ENCODE assay signal across 12 cellular contexts in the genomic region with DNA sequence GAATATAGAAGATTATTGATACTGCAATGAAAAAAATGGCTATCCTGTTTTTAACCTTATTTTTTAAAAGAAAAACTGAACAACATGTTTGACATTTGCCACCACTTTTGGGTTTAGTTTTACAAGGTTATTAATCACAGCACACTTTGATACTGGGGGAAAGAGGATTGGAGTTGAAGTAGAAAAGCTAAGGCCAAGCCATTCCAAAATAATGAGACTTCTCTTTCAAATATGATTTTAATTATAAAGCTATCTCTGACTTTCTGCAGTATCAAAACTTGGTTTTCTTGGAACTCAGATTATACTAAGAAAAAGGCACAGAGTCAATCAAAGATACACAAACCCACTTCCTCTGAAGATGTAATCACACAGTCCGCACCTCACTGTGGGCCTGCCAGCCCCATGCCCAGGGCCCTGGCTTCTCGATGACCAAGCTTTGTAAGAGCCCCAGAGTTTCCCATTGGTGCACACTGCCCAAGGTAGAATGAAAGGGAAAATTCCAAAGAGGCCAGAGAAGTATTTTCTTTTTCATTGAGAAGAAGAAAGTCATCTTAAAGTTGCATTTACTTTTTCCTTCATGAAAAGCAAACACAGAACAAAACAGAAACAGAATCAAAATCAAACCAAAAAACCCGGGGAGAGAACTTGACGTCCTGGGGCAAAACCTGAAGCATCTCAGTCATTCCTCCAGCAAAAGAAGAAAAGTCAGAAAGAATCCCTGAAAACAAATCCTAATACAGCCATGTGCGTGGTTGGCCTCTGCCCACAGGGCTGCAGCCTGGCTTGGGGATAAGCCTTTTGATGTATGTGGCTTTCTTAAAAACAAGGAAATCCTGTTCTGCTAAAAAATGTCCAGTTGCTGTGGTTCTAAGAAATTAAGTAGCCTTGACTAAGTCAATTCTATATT.
DNase-seq lines count a peak whose midpoint lies in the region; ATAC-seq, FAIRE-seq and TF ChIP-seq lines count a peak whose summit lies in the region.
"Had no signal": no experiment of that assay in that cellular context is flagged by ENCODE, and none has a peak within 500 bp of the region (broad histone marks: within the 10 kb centered on the region; RNA-seq: fewer than 3 reads in every experiment).

No MANE protein-coding gene starts in this region.

- no peak for TF ChIP-seq RAD21 in GM12878 (IDR thresholded peaks at IDR 0.05; ENCODE audit: insufficient read depth, low read depth, low read length)

- peaks cover 0 to 3% (median 0%) of the 10 kb centered on the region in 7 donors for H3K9me3 Mint-ChIP-seq in CD4-positive, CD25-positive, alpha-beta regulatory T cell
- peaks cover 14% of the 10 kb centered on the region for H3K9me3 Mint-ChIP-seq in T-helper 1 cell treated with Interleukin-12 subunit alpha and Interleukin-12 subunit beta and Interleukin-4 antibody, amounts not matched to agents 30 μg/mL and 1 μg/mL, for 36 hours
- peaks cover 7% of the 10 kb centered on the region for H3K9me3 Mint-ChIP-seq in osteocyte (ENCODE audit: unreplicated experiment)

- RAD21 ChIA-PET in GM12878 (lab: Charles Lee; ENCODE audit: unreplicated experiment), result no interaction called here

- H3K27me3 Mint-ChIP-seq in CD4-positive, CD25-positive, alpha-beta regulatory T cell, result no peaks in the 10 kb centered on the region
- no peaks in the 10 kb centered on the region for H3K27me3 Mint-ChIP-seq in T-helper 1 cell treated with Interleukin-12 subunit alpha and Interleukin-12 subunit beta and Interleukin-4 antibody, amounts not matched to agents 30 μg/mL and 1 μg/mL, for 36 hours (ENCODE audit: low read depth)
- no peaks in the 10 kb centered on the region for H3K27me3 Mint-ChIP-seq in osteocyte (ENCODE audit: unreplicated experiment)
- H3K27me3 Mint-ChIP-seq: stimulated activated memory B cell treated with anti-CD40 and anti-IgM and Interleukin-4, amounts not matched to agents 10 μg/mL and 1 μg/mL and 100 μg/mL, for 72 hours had no signal

- TF ChIP-seq CTCF in GM12878 (IDR thresholded peaks at IDR 0.05 in 2 of 3, conservative IDR thresholded peaks at IDR 0.05 in 1 of 3; ENCODE audit: control insufficient read depth in 2 of 3, extremely low read depth in 1 of 3, insufficient read depth in 1 of 3, low read depth in 3 of 3, low read length in 3 of 3) (no peak), osteocyte (IDR thresholded peaks at IDR 0.05) (no peak)

- CTCF ChIA-PET in GM12878 (lab: Yijun Ruan, JAX), result interaction anchor here (1.2 kb wide), 1 partner anchor 8 kb away, joined by 4 read pairs; no protein-coding TSS in a partner anchor

- H3K4me2 ChIP-seq in GM12878 (ENCODE audit: control insufficient read depth, insufficient read depth), result no peak overlapping the region

- POLR2A ChIA-PET in GM12878 (lab: Charles Lee), result no interaction called here

- no peaks in the 10 kb centered on the region for H3K27me3 ChIP-seq in CD4-positive, CD25-positive, alpha-beta regulatory T cell (ENCODE audit: control insufficient read depth, insufficient read depth, low read length)
- H3K27me3 ChIP-seq in GM12878 (replicated peaks in 1 of 2; ENCODE audit: control insufficient read depth in 2 of 2, insufficient read depth in 2 of 2, low read length in 1 of 2), result no peaks in the 10 kb centered on the region
- H3K27me3 ChIP-seq: right atrium auricular region had no signal

- no peaks in the 10 kb centered on the region for H3K36me3 ChIP-seq in CD4-positive, CD25-positive, alpha-beta regulatory T cell (ENCODE audit: control insufficient read depth, insufficient read depth, low read length)
- H3K36me3 ChIP-seq in GM12878 (ENCODE audit: control insufficient read depth in 2 of 2, insufficient read depth in 2 of 2, low read length in 1 of 2), result no peaks in the 10 kb centered on the region
- H3K36me3 ChIP-seq: right atrium auricular region had no signal

- peak overlapping the region; percentile 93 to 95 (median 93) for H3K27ac Mint-ChIP-seq in CD4-positive, CD25-positive, alpha-beta regulatory T cell
- peak overlapping the region; percentile 99 for H3K27ac Mint-ChIP-seq in T-helper 1 cell treated with Interleukin-12 subunit alpha and Interleukin-12 subunit beta and Interleukin-4 antibody, amounts not matched to agents 30 μg/mL and 1 μg/mL, for 36 hours
- H3K27ac Mint-ChIP-seq in osteocyte (ENCODE audit: unreplicated experiment), result peak overlapping the region; percentile 57
- H3K27ac Mint-ChIP-seq: stimulated activated memory B cell treated with anti-CD40 and anti-IgM and Interleukin-4, amounts not matched to agents 10 μg/mL and 1 μg/mL and 100 μg/mL, for 72 hours had no signal

- H3K4me1 ChIP-seq in CD4-positive, CD25-positive, alpha-beta regulatory T cell (ENCODE audit: control insufficient read depth, insufficient read depth, low read length, poor library complexity, severe bottlenecking), result peaks cover 64% of the 10 kb centered on the region
- no peaks in the 10 kb centered on the region for H3K4me1 ChIP-seq in GM12878 (ENCODE audit: control insufficient read depth, insufficient read depth, low read length)
- H3K4me1 ChIP-seq: right atrium auricular region had no signal

- H3K36me3 Mint-ChIP-seq in CD4-positive, CD25-positive, alpha-beta regulatory T cell, result no peaks in the 10 kb centered on the region
- peaks cover 14% of the 10 kb centered on the region for H3K36me3 Mint-ChIP-seq in T-helper 1 cell treated with Interleukin-12 subunit alpha and Interleukin-12 subunit beta and Interleukin-4 antibody, amounts not matched to agents 30 μg/mL and 1 μg/mL, for 36 hours (ENCODE audit: low read depth)
- H3K36me3 Mint-ChIP-seq in osteocyte (ENCODE audit: unreplicated experiment), result no peaks in the 10 kb centered on the region

- SMC1A ChIA-PET in GM12878 (lab: Charles Lee; ENCODE audit: uncharacterized antibody, unreplicated experiment), result interaction anchor here (1.6 to 2.6 kb wide), 2 partner anchors 10 to 107 kb away, joined by 4 to 12 read pairs; no protein-coding TSS in a partner anchor

- no peak for TF ChIP-seq EP300 in GM12878 (IDR thresholded peaks at IDR 0.05; ENCODE audit: borderline replicate concordance in 1 of 2, control insufficient read depth in 1 of 2, low read depth in 2 of 2, low read length in 2 of 2)

- no peak overlapping the region for H3K9ac ChIP-seq in GM12878 (ENCODE audit: control insufficient read depth, insufficient read depth, low read length)

- H3K9me3 ChIP-seq in CD4-positive, CD25-positive, alpha-beta regulatory T cell (ENCODE audit: control insufficient read depth in 2 of 2, low read length in 2 of 2), result no peaks in the 10 kb centered on the region
- H3K9me3 ChIP-seq in GM12878 (replicated peaks; ENCODE audit: control insufficient read depth, insufficient read depth, low read length), result peaks cover 3% of the 10 kb centered on the region; the same call in 1 of the 3 replicates
- H3K9me3 ChIP-seq: right atrium auricular region had no signal

- H3K79me2 ChIP-seq in GM12878 (ENCODE audit: control insufficient read depth, insufficient read depth, low read length), result no peaks in the 10 kb centered on the region

- peak overlapping the region; percentile 67 for H3K4me3 ChIP-seq in CD4-positive, CD25-positive, alpha-beta regulatory T cell (ENCODE audit: low read depth, low read length)
- no peak overlapping the region for H3K4me3 ChIP-seq in GM12878
- H3K4me3 ChIP-seq: right atrium auricular region had no signal

- H3K4me1 Mint-ChIP-seq in CD4-positive, CD25-positive, alpha-beta regulatory T cell, result peaks cover 30 to 63% (median 41%) of the 10 kb centered on the region in 4 donors
- H3K4me1 Mint-ChIP-seq in T-helper 1 cell treated with Interleukin-12 subunit alpha and Interleukin-12 subunit beta and Interleukin-4 antibody, amounts not matched to agents 30 μg/mL and 1 μg/mL, for 36 hours (ENCODE audit: low read depth), result peaks cover 39% of the 10 kb centered on the region
- H3K4me1 Mint-ChIP-seq in osteocyte (ENCODE audit: unreplicated experiment), result peaks cover 22% of the 10 kb centered on the region

- 58% methylated on average over 5 of the region's 5 CpGs for WGBS in GM12878 (ENCODE audit: insufficient coverage, insufficient replicate concordance, low lambda C conversion rate, missing lambda C conversion rate)

- no peak for TF ChIP-seq POLR2A in GM12878 (IDR thresholded peaks at IDR 0.05; ENCODE audit: low read depth, low read length)

- peak overlapping the region; percentile 71 to 90 (median 82) for H3K4me3 Mint-ChIP-seq in CD4-positive, CD25-positive, alpha-beta regulatory T cell
- H3K4me3 Mint-ChIP-seq in T-helper 1 cell treated with Interleukin-12 subunit alpha and Interleukin-12 subunit beta and Interleukin-4 antibody, amounts not matched to agents 30 μg/mL and 1 μg/mL, for 36 hours, result peak overlapping the region; percentile 78
- no peak overlapping the region for H3K4me3 Mint-ChIP-seq in osteocyte (ENCODE audit: unreplicated experiment)
- H3K4me3 Mint-ChIP-seq: stimulated activated memory B cell treated with anti-CD40 and anti-IgM and Interleukin-4, amounts not matched to agents 10 μg/mL and 1 μg/mL and 100 μg/mL, for 72 hours had no signal

- intact Hi-C loops in GM12878 (cut with micrococcal nuclease; ENCODE audit: unreplicated experiment), result no loop called here

- FAIRE-seq in GM12878 (lab: Jason Lieb, UNC), result no peak

- no peaks in the 10 kb centered on the region for H4K20me1 ChIP-seq in GM12878 (ENCODE audit: control insufficient read depth, insufficient read depth)

- in situ Hi-C loops in GM12878 (cut with MboI), result no loop called here

- peak overlapping the region; percentile 34 for H2AFZ ChIP-seq in GM12878 (ENCODE audit: control insufficient read depth, low read depth, low read length)

- peak overlapping the region; percentile 79 for H3K27ac ChIP-seq in CD4-positive, CD25-positive, alpha-beta regulatory T cell (ENCODE audit: insufficient read depth, low read length, poor library complexity, severe bottlenecking)
- H3K27ac ChIP-seq in GM12878 (ENCODE audit: control insufficient read depth, insufficient read depth), result no peak overlapping the region

- DNase-seq in CD4-positive, CD25-positive, alpha-beta regulatory T cell, result peak in 2 of 3 donors; percentile 34 to 87
- DNase-seq in GM12878 (ENCODE audit: low read depth, low spot score) (no peak), osteocyte (ENCODE audit: extremely low spot score, unreplicated experiment) (no peak), AG08395 (ENCODE audit: low spot score) (no peak)
- DNase-seq: C1 segment of cervical spinal cord, NCI-H2171 had no signal

- BruUV-seq in GM12878 (replicated peaks; lab: Mats Ljungman, UMichigan), result no TSS peak

- peak; percentile 86 to 90 for ATAC-seq in CD4-positive, CD25-positive, alpha-beta regulatory T cell (ENCODE audit: low read depth in 2 of 2)
- ATAC-seq in GM12878 (no peak), HG03342 (IDR thresholded peaks at IDR 0.05; ENCODE audit: unreplicated experiment) (no peak), GM21390 (IDR thresholded peaks at IDR 0.05; ENCODE audit: unreplicated experiment) (no peak), GM18498 (IDR thresholded peaks at IDR 0.05; ENCODE audit: unreplicated experiment) (no peak)
- ATAC-seq: stimulated activated memory B cell treated with anti-CD40 and anti-IgM and Interleukin-4, amounts not matched to agents 10 μg/mL and 1 μg/mL and 100 μg/mL, for 72 hours had no signal

TF ChIP-seq in GM12878, 131 proteins besides CTCF, POLR2A, EP300 and RAD21:
- TF ChIP-seq HDAC2 (IDR thresholded peaks at IDR 0.05) (no peak), JUNB (IDR thresholded peaks at IDR 0.05) (no peak), BACH1 (IDR thresholded peaks at IDR 0.05; ENCODE audit: borderline replicate concordance) (no peak)

Comparison
In these comparisons a context has a peak if more than half of its experiments do, and no peak if none do; other contexts are left out.
1. ATAC-seq: peak in CD4-positive, CD25-positive, alpha-beta regulatory T cell (2 of 2); none in GM12878 (single experiment), HG03342 (single experiment), GM21390 (single experiment) and GM18498 (single experiment).
2. DNase-seq: peak in CD4-positive, CD25-positive, alpha-beta regulatory T cell (2 of 3); none in GM12878 (single experiment), osteocyte (single experiment) and AG08395 (single experiment).
3. Peak in every context shown above with its lines, with median percentiles within 50 percentile points of each other: H3K27ac Mint-ChIP-seq.